17 cellular contexts compared by ENCODE assay signal in the genomic region with DNA sequence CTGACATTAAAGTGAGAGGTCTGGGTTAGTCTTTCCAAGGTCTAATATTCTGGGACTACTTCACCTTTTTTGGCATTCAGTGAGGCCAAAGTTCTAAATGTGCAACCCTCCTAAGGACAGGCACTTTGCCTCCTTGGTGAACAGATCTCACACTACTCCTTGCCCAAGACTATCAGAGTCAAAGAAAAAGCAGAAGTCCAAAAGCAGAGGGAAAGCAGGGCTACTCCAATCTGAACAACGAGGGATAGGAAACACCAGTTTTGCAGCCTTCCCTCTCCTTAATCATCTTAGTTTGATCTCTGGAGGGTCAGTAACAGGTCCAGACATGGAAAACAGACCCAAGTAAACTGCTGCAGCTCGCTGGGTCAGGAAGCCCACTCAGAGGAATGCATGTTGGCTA. TPM values are rescaled to one million over a fixed set of nuclear protein-coding genes. Genes with fewer than 3 reads are reported as not detected.
DNase-seq lines count a peak whose midpoint lies in the region; ATAC-seq and TF ChIP-seq lines count a peak whose summit lies in the region.
"Had no signal": no experiment of that assay in that cellular context is flagged by ENCODE, and none has a peak within 500 bp of the region (broad histone marks: within the 10 kb centered on the region; RNA-seq: fewer than 3 reads in every experiment).

No MANE protein-coding gene starts in this region.

- H2BK20ac ChIP-seq in H9 (ENCODE audit: low read depth, low read length, poor library complexity, severe bottlenecking), result no peak overlapping the region

- H4K91ac ChIP-seq in H9 (ENCODE audit: insufficient read length, low read depth, low read length), result no peak overlapping the region

- no peak overlapping the region for H3K9ac ChIP-seq in mesendoderm (ENCODE audit: low read length)
- no peak overlapping the region for H3K9ac ChIP-seq in colonic mucosa (ENCODE audit: low read depth in 2 of 2, low read length in 2 of 2)
- H3K9ac ChIP-seq in H9 (ENCODE audit: extremely low read depth, insufficient read length, low read length), result no peak overlapping the region

- no peak overlapping the region for H3K4ac ChIP-seq in mesendoderm (ENCODE audit: low read depth, low read length)
- no peak overlapping the region for H3K4ac ChIP-seq in H9 (ENCODE audit: low read depth, low read length)

- no peak overlapping the region for H3K4me2 ChIP-seq in mesendoderm (ENCODE audit: low read length)
- H3K4me2 ChIP-seq in H9 (ENCODE audit: insufficient read depth, insufficient read length, low read length), result no peak overlapping the region

- H3K23ac ChIP-seq in mesendoderm (ENCODE audit: low read length) (no peak overlapping the region), H9 (ENCODE audit: insufficient read length, low read depth, low read length) (no peak overlapping the region)

- H3K27me3 Mint-ChIP-seq in H9 (ENCODE audit: low read depth), result no peaks in the 10 kb centered on the region
- H3K27me3 Mint-ChIP-seq: activated CD4-positive, alpha-beta memory T cell treated with anti-CD3 and anti-CD28 coated beads for 36 hours; CD8-positive, alpha-beta memory T cell had no signal

- H3K9me3 Mint-ChIP-seq in H9, result no peaks in the 10 kb centered on the region
- H3K9me3 Mint-ChIP-seq: activated CD4-positive, alpha-beta memory T cell treated with anti-CD3 and anti-CD28 coated beads for 36 hours; activated T-cell treated with anti-CD3 and anti-CD28 coated beads, Interleukin-2, amount 50 U/mL, for 72 hours; CD8-positive, alpha-beta memory T cell had no signal

- H3K36me3 ChIP-seq in cardiac muscle cell (no peaks in the 10 kb centered on the region), ascending aorta (no peaks in the 10 kb centered on the region), mesendoderm (ENCODE audit: control insufficient read depth, insufficient read depth, low read length) (no peaks in the 10 kb centered on the region), vagina (no peaks in the 10 kb centered on the region), colonic mucosa (no peaks in the 10 kb centered on the region)

- no peak for TF ChIP-seq POLR2A in vagina (IDR thresholded peaks at IDR 0.05)

- no peak overlapping the region for H2BK15ac ChIP-seq in mesendoderm (replicated peaks; ENCODE audit: low read depth)
- H2BK15ac ChIP-seq in H9 (ENCODE audit: low read depth, low read length), result no peak overlapping the region

- H2AK5ac ChIP-seq in mesendoderm (ENCODE audit: low read length) (no peak overlapping the region), H9 (ENCODE audit: insufficient read length, low read length) (no peak overlapping the region)

- H3K27ac ChIP-seq in cardiac muscle cell, result peak overlapping the region; percentile 65
- H3K27ac ChIP-seq in ascending aorta, result peak overlapping the region; percentile 81 to 82
- no peak overlapping the region for H3K27ac ChIP-seq in mesendoderm (ENCODE audit: low read depth, low read length)
- peak overlapping the region; percentile 63 for H3K27ac ChIP-seq in vagina
- H3K27ac ChIP-seq in colonic mucosa, result no peak overlapping the region
- no peak overlapping the region for H3K27ac ChIP-seq in H9 (ENCODE audit: insufficient read length, low read depth, low read length)

- peaks cover 59% of the 10 kb centered on the region for H3K4me1 ChIP-seq in cardiac muscle cell (ENCODE audit: low read depth)
- H3K4me1 ChIP-seq in ascending aorta, result peaks cover 39 to 94% of the 10 kb centered on the region in 2 donors
- H3K4me1 ChIP-seq in mesendoderm (ENCODE audit: control insufficient read depth, low read depth, low read length), result peaks cover 32% of the 10 kb centered on the region
- H3K4me1 ChIP-seq in vagina, result peaks cover 99% of the 10 kb centered on the region
- peaks cover 6% of the 10 kb centered on the region for H3K4me1 ChIP-seq in colonic mucosa
- no peaks in the 10 kb centered on the region for H3K4me1 ChIP-seq in H9 (ENCODE audit: insufficient read depth, low read length)

- peak overlapping the region; percentile 81 for H4K5ac ChIP-seq in mesendoderm (ENCODE audit: low read length)
- H4K5ac ChIP-seq in H9 (ENCODE audit: insufficient read length, low read depth, low read length), result no peak overlapping the region

- no peak overlapping the region for H2AFZ ChIP-seq in H9 (ENCODE audit: low read length)

- no peaks in the 10 kb centered on the region for H3K23me2 ChIP-seq in H9 (ENCODE audit: insufficient read length, low read depth, low read length, poor library complexity, severe bottlenecking)

- peaks cover 33% of the 10 kb centered on the region in 2 experiments for H3K4me1 Mint-ChIP-seq in H9

- intact Hi-C loops in left ventricle myocardium superior (cut with micrococcal nuclease) (no loop called here), ascending aorta (cut with DNase I) (no loop called here), vagina (cut with DNase I) (no loop called here), colonic mucosa (cut with DNase I) (no loop called here)

- H4K20me1 ChIP-seq in H9 (ENCODE audit: control insufficient read depth, insufficient read depth, insufficient read length), result no peaks in the 10 kb centered on the region

- no peak overlapping the region for H3K4me3 Mint-ChIP-seq in H9
- H3K4me3 Mint-ChIP-seq: activated CD4-positive, alpha-beta memory T cell treated with anti-CD3 and anti-CD28 coated beads for 36 hours; activated T-cell treated with anti-CD3 and anti-CD28 coated beads, Interleukin-2, amount 50 U/mL, for 72 hours; CD8-positive, alpha-beta memory T cell had no signal

- no peak for ATAC-seq in left ventricle myocardium superior
- ATAC-seq: activated T-cell treated with anti-CD3 and anti-CD28 coated beads, Interleukin-2, amount 50 U/mL, for 72 hours had no signal

- no peak overlapping the region for H3K18ac ChIP-seq in mesendoderm (ENCODE audit: low read length)
- H3K18ac ChIP-seq in H9 (ENCODE audit: insufficient read length, low read depth, low read length), result no peak overlapping the region

- H2BK5ac ChIP-seq in mesendoderm (ENCODE audit: low read length), result no peak overlapping the region
- no peak overlapping the region for H2BK5ac ChIP-seq in H9 (ENCODE audit: insufficient read length, low read length)

- H3K79me2 ChIP-seq in mesendoderm (ENCODE audit: control insufficient read depth, insufficient read depth, low read length), result peaks cover 22% of the 10 kb centered on the region
- peaks cover 4% of the 10 kb centered on the region; the same call in 1 of the 2 replicates for H3K79me2 ChIP-seq in H9 (ENCODE audit: insufficient read depth, low read length)

- no CpG with 5 or more reads among the region's 2 CpGs for WGBS in mesendoderm (ENCODE audit: extremely low coverage, insufficient coverage, low lambda C conversion rate)
- WGBS in H9 (ENCODE audit: extremely low coverage, insufficient read length, low lambda C conversion rate), result no CpG with 5 or more reads among the region's 2 CpGs

- no peak overlapping the region for H3K4me3 ChIP-seq in cardiac muscle cell
- H3K4me3 ChIP-seq in ascending aorta, result no peak overlapping the region
- no peak overlapping the region for H3K4me3 ChIP-seq in mesendoderm (ENCODE audit: low read length)
- H3K4me3 ChIP-seq in vagina, result no peak overlapping the region
- H3K4me3 ChIP-seq in colonic mucosa, result no peak overlapping the region

- H3K36me3 Mint-ChIP-seq in H9 (ENCODE audit: insufficient read depth in 1 of 3, low read depth in 3 of 3), result no peaks in the 10 kb centered on the region; a peak in 1 of 7 replicates

- H2BK120ac ChIP-seq in mesendoderm (ENCODE audit: low read depth, low read length) (no peak overlapping the region), H9 (ENCODE audit: low read depth, low read length, poor library complexity, severe bottlenecking) (no peak overlapping the region)

- no peak overlapping the region for H3K14ac ChIP-seq in H9 (ENCODE audit: insufficient read depth, low read length)

- H2BK12ac ChIP-seq in H9 (ENCODE audit: insufficient read length, low read depth, low read length), result no peak overlapping the region

- no peaks in the 10 kb centered on the region for H3K9me3 ChIP-seq in cardiac muscle cell (ENCODE audit: low read depth)
- H3K9me3 ChIP-seq in ascending aorta, result no peaks in the 10 kb centered on the region
- no peaks in the 10 kb centered on the region for H3K9me3 ChIP-seq in vagina
- no peaks in the 10 kb centered on the region for H3K9me3 ChIP-seq in colonic mucosa
- no peaks in the 10 kb centered on the region for H3K9me3 ChIP-seq in H9 (ENCODE audit: control insufficient read depth, low read depth, low read length)

- H4K8ac ChIP-seq in mesendoderm (ENCODE audit: low read depth, low read length), result no peak overlapping the region
- H4K8ac ChIP-seq in H9 (replicated peaks; ENCODE audit: insufficient read length, low read depth, low read length), result no peak overlapping the region

- DNase-seq in cardiac muscle cell (ENCODE audit: low read depth in 1 of 2, low spot score in 1 of 2) (no peak), left ventricle myocardium superior (no peak), ascending aorta (ENCODE audit: low spot score in 2 of 2) (no peak), mesendoderm (peak; percentile 27), vagina (ENCODE audit: extremely low spot score in 2 of 2) (no peak), colonic mucosa (no peak), inferior parietal cortex (ENCODE audit: extremely low spot score) (no peak), H9 (no peak)
- DNase-seq: activated CD4-positive, alpha-beta memory T cell treated with anti-CD3 and anti-CD28 coated beads for 36 hours; activated T-cell treated with anti-CD3 and anti-CD28 coated beads, Interleukin-2, amount 50 U/mL, for 72 hours; CD8-positive, alpha-beta memory T cell; cortex of kidney; midbrain; NCI-H2029 treated with DMSO at 0.1 percent for 48 hours; NCI-H748 treated with DMSO at 0.1 percent for 48 hours; posterior cingulate gyrus; SHP77 treated with DMSO at 0.1 percent for 48 hours had no signal

- H3K56ac ChIP-seq in mesendoderm (ENCODE audit: low read length) (peak overlapping the region; percentile 54), H9 (ENCODE audit: insufficient read length, low read depth, low read length) (no peak overlapping the region)

- no peak overlapping the region for H3T11ph ChIP-seq in H9 (ENCODE audit: low read length)

- TF ChIP-seq CTCF in cardiac muscle cell (IDR thresholded peaks at IDR 0.05; ENCODE audit: low read depth, low read length) (no peak), ascending aorta (IDR thresholded peaks at IDR 0.05) (no peak), vagina (IDR thresholded peaks at IDR 0.05) (no peak), colonic mucosa (IDR thresholded peaks at IDR 0.05) (no peak), H9 (conservative IDR thresholded peaks at IDR 0.05) (no peak)

- H3K27me3 ChIP-seq in cardiac muscle cell (no peaks in the 10 kb centered on the region), ascending aorta (no peaks in the 10 kb centered on the region), mesendoderm (ENCODE audit: insufficient read depth, low read length, poor library complexity) (no peaks in the 10 kb centered on the region), vagina (no peaks in the 10 kb centered on the region), colonic mucosa (no peaks in the 10 kb centered on the region), H9 (ENCODE audit: insufficient read depth, low read length) (no peaks in the 10 kb centered on the region)

- H3K79me1 ChIP-seq in mesendoderm (ENCODE audit: low read length) (peaks cover 29% of the 10 kb centered on the region), H9 (ENCODE audit: insufficient read depth, low read depth, low read length, poor library complexity, severe bottlenecking) (peaks cover 13% of the 10 kb centered on the region)

- no peak overlapping the region; a peak in 1 of 7 replicates for H3K27ac Mint-ChIP-seq in H9
- H3K27ac Mint-ChIP-seq: activated CD4-positive, alpha-beta memory T cell treated with anti-CD3 and anti-CD28 coated beads for 36 hours; activated T-cell treated with anti-CD3 and anti-CD28 coated beads, Interleukin-2, amount 50 U/mL, for 72 hours had no signal

RNA-seq across cellular contexts. Expression of a gene that starts 30.0 kb away (rescaled TPM):
- total RNA-seq in cardiac muscle cell, result 6.7 and 9.2 TPM in 2 replicates
- polyA plus RNA-seq in cardiac muscle cell, result 4.5 and 6.6 TPM in 2 replicates
- total RNA-seq in left ventricle myocardium superior, result 16.5 TPM
- total RNA-seq in ascending aorta, result 9.8 TPM
- polyA plus RNA-seq in mesendoderm (2013, experiment 1 of 2), result 5.1 TPM
- 5.4 TPM for polyA plus RNA-seq in mesendoderm (2013, experiment 2 of 2)
- 19.2 TPM for total RNA-seq in vagina
- 10 to 100 TPM in 1 of 2 donors, 1 to 10 TPM in 1; 6.0 to 15.0 TPM for total RNA-seq in colonic mucosa
- total RNA-seq in H9 (2021), result 16.1 and 17.7 TPM in 2 replicates

RNA-seq across cellular contexts. Expression of a gene that starts 30.4 kb away (rescaled TPM):
- total RNA-seq in cardiac muscle cell (42.6 and 49.8 TPM in 2 replicates), left ventricle myocardium superior (71.5 TPM), ascending aorta (3.9 TPM), vagina (23.6 TPM), colonic mucosa (10 to 100 TPM; 17.6 to 21.2 TPM), H9 (2021) (9.6 and 10.6 TPM in 2 replicates)
- polyA plus RNA-seq in cardiac muscle cell, result 37.3 and 41.6 TPM in 2 replicates
- 11.7 TPM for polyA plus RNA-seq in mesendoderm (2013, experiment 1 of 2)
- polyA plus RNA-seq in mesendoderm (2013, experiment 2 of 2), result 11.3 TPM

Comparison
In these comparisons a context has a peak if more than half of its experiments do, and no peak if none do; other contexts are left out.
1. H3K27ac ChIP-seq: peak in cardiac muscle cell (single experiment), ascending aorta (2 of 2) and vagina (single experiment); none in mesendoderm (single experiment), colonic mucosa (single experiment) and H9 (single experiment).